In genomic region chr19:12939292-12939606, GRCh38 we compare ENCODE assay signal across 8 cellular contexts. TPM values are rescaled to one million over a fixed set of nuclear protein-coding genes. Genes with fewer than 3 reads are reported as not detected.
A peak's percentile ranks its signal among the peaks of the same experiment; 100 is the strongest.
DNase-seq lines count a peak whose midpoint lies in the region; ATAC-seq and TF ChIP-seq lines count a peak whose summit lies in the region.

No MANE protein-coding gene starts in this region.

- peaks cover 23% of the 10 kb centered on the region for H3K79me2 ChIP-seq in parathyroid adenoma

- H3K27me3 ChIP-seq in gastroesophageal sphincter (no peaks in the 10 kb centered on the region), parathyroid adenoma (ENCODE audit: control insufficient read depth, insufficient read depth, low read length) (no peaks in the 10 kb centered on the region)

- H2AFZ ChIP-seq in parathyroid adenoma, result peak overlapping the region; percentile 82

- no peak for TF ChIP-seq EP300 in gastroesophageal sphincter (IDR thresholded peaks at IDR 0.05)

- H3K9me3 ChIP-seq in gastroesophageal sphincter (no peaks in the 10 kb centered on the region), parathyroid adenoma (ENCODE audit: control insufficient read depth, low read length) (no peaks in the 10 kb centered on the region)

- no peak for ATAC-seq in gastroesophageal sphincter

- peak overlapping the region; percentile 86 for H3K4me2 ChIP-seq in parathyroid adenoma (ENCODE audit: low read length)

- peaks cover 2 to 63% (median 23%) of the 10 kb centered on the region in 3 donors for H3K4me1 ChIP-seq in gastroesophageal sphincter
- H3K4me1 ChIP-seq in parathyroid adenoma, result peaks cover 14% of the 10 kb centered on the region

- DNase-seq in NCI-H146 (lab: John Stamatoyannopoulos, UW), result peak; percentile 48
- no peak for DNase-seq in NCI-H146 treated with DMSO at 0.1 percent for 48 hours (lab: John Stamatoyannopoulos, UW; ENCODE audit: unreplicated experiment)
- DNase-seq in activated T-cell treated with anti-CD3 and anti-CD28 coated beads, Interleukin-2, amount 50 U/mL, for 48 hours, result peak; percentile 58
- DNase-seq in NCI-H1694 treated with DMSO at 0.1 percent for 48 hours (lab: John Stamatoyannopoulos, UW), result no peak
- no peak for DNase-seq in ecto neural progenitor cell (ENCODE audit: low spot score)
- no peak for DNase-seq in activated gamma-delta T cell treated with Interleukin-2 at 50 U/mL for 16 hours

- peak overlapping the region; percentile 60 to 88 for H3K4me3 ChIP-seq in gastroesophageal sphincter
- H3K4me3 ChIP-seq in parathyroid adenoma (ENCODE audit: low read depth, low read length), result peak overlapping the region; percentile 97

- 0% methylated on average over 2 to 6 of the region's 15 CpGs for WGBS in gastroesophageal sphincter (ENCODE audit: low coverage in 1 of 2), 2 donors

- peaks cover 0 to 45% of the 10 kb centered on the region in 2 donors for H3K36me3 ChIP-seq in gastroesophageal sphincter
- no peaks in the 10 kb centered on the region for H3K36me3 ChIP-seq in parathyroid adenoma (ENCODE audit: control insufficient read depth, insufficient read depth, low read length)

- TF ChIP-seq POLR2A in gastroesophageal sphincter (IDR thresholded peaks at IDR 0.05), result no peak

- peak overlapping the region; percentile 96 for H3K9ac ChIP-seq in parathyroid adenoma

- H3K27ac ChIP-seq in gastroesophageal sphincter, result peak overlapping the region; percentile 72 to 96 (median 93)
- H3K27ac ChIP-seq in parathyroid adenoma, result peak overlapping the region; percentile 96

- TF ChIP-seq CTCF in gastroesophageal sphincter (IDR thresholded peaks at IDR 0.05), result no peak
- no peak for TF ChIP-seq CTCF in parathyroid adenoma (IDR thresholded peaks at IDR 0.05)

RNA-seq across cellular contexts. Expression of gene CALR, which starts 0.8 kb away (rescaled TPM):
- 100 to 1,000 TPM; 218 to 410 (median 280) TPM for total RNA-seq in gastroesophageal sphincter

RNA-seq across cellular contexts. Expression of gene FARSA, which starts 5.7 kb away (rescaled TPM):
- 10 to 100 TPM; 32.2 to 36.1 (median 33.2) TPM for total RNA-seq in gastroesophageal sphincter

RNA-seq across cellular contexts. Expression of gene RAD23A, which starts 6.4 kb away (rescaled TPM):
- total RNA-seq in gastroesophageal sphincter, result 100 to 1,000 TPM; 133 to 219 (median 158) TPM

RNA-seq across cellular contexts. Expression of gene GADD45GIP1, which starts 17.8 kb away (rescaled TPM):
- 10 to 100 TPM; 32.2 to 43.6 (median 36.9) TPM for total RNA-seq in gastroesophageal sphincter

RNA-seq across cellular contexts. Expression of gene SYCE2, which starts 20.2 kb away (rescaled TPM):
- under 1 TPM in 1 of 4 donors, not detected in 3; 0.62 TPM for total RNA-seq in gastroesophageal sphincter

Comparison
In these comparisons a context has a peak if more than half of its experiments do, and no peak if none do; other contexts are left out.
1. DNase-seq: peak in NCI-H146 (single experiment) and activated T-cell treated with anti-CD3 and anti-CD28 coated beads, Interleukin-2, amount 50 U/mL, for 48 hours (2 of 2); none in NCI-H146 treated with DMSO at 0.1 percent for 48 hours (single experiment), NCI-H1694 treated with DMSO at 0.1 percent for 48 hours (single experiment), ecto neural progenitor cell (single experiment) and activated gamma-delta T cell treated with Interleukin-2 at 50 U/mL for 16 hours (single experiment).